Comparison of ENCODE assay signal across 14 cellular contexts in the genomic region with DNA sequence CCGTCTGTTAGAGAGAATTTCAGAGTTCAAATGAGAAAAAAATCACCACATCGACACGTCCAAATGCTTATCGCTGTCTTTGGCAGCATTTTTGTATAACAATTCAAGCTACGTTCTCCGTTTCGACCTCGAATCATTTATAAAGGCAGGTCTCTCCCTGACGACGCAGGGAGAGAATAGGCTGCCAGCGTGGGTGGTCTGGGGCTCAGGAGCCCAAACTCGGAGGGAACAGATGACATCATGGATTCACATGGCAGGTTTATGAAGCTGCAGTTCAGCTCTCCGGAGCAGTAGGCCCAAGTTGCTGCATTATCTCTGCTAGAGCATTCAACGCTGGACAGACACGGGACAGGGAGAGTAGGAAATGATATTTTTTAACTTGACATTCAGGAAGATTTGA.
DNase-seq lines count a peak whose midpoint lies in the region; ATAC-seq and TF ChIP-seq lines count a peak whose summit lies in the region.
"Had no signal": no experiment of that assay in that cellular context is flagged by ENCODE, and none has a peak within 500 bp of the region (broad histone marks: within the 10 kb centered on the region; RNA-seq: fewer than 3 reads in every experiment).

No MANE protein-coding gene starts in this region.

- H3K27ac ChIP-seq in lower lobe of right lung (peak overlapping the region; percentile 24), sigmoid colon (peak overlapping the region in 3 of 4 donors; percentile 41 to 59 (median 41))
- H3K27ac ChIP-seq in CD8-positive, alpha-beta T cell (ENCODE audit: low read depth, low read length): no peak overlapping the region

- H3K36me3 ChIP-seq in NT2/D1 (ENCODE audit: insufficient read depth, insufficient read length, low read length): no peaks in the 10 kb centered on the region
- no peaks in the 10 kb centered on the region for H3K36me3 ChIP-seq in lower lobe of right lung
- no peaks in the 10 kb centered on the region for H3K36me3 ChIP-seq in sigmoid colon
- H3K36me3 ChIP-seq in CD8-positive, alpha-beta T cell (ENCODE audit: insufficient read depth, low read length): no peaks in the 10 kb centered on the region

- no peak for DNase-seq in NT2/D1 (ENCODE audit: low read depth, low spot score)
- DNase-seq in fibroblast of the aortic adventitia (ENCODE audit: low read depth): peak; percentile 58
- no peak for DNase-seq in lower lobe of right lung
- peak; percentile 73 for DNase-seq in sigmoid colon
- no peak for DNase-seq in AG20443 (ENCODE audit: low spot score)
- DNase-seq in CD8-positive, alpha-beta T cell: no peak
- DNase-seq in stimulated activated CD4-positive, alpha-beta T cell treated with anti-CD3 and anti-CD28 coated beads, Interleukin-12 subunit alpha, Interleukin-12 subunit beta, amount 100 ng/mL, for 4 hours: no peak
- DNase-seq in hepatic stellate cell (ENCODE audit: low spot score): no peak
- DNase-seq: activated CD4-positive, alpha-beta memory T cell treated with anti-CD3 and anti-CD28 coated beads, Interleukin-2, amount 10 ng/mL, durations not matched to agents 7 days and 5 days; DMS 273 treated with DMSO at 0.1 percent for 48 hours; kidney glomerular epithelial cell; natural killer cell; NCI-H1092 treated with DMSO at 0.1 percent for 48 hours had no signal

- H3K4me1 Mint-ChIP-seq in CD8-positive, alpha-beta T cell (ENCODE audit: low read depth): no peaks in the 10 kb centered on the region
- H3K4me1 Mint-ChIP-seq: activated CD4-positive, alpha-beta memory T cell treated with anti-CD3 and anti-CD28 coated beads, Interleukin-2, amount 10 ng/mL, durations not matched to agents 7 days and 5 days; B cell; natural killer cell had no signal

- H3K9me3 Mint-ChIP-seq in CD8-positive, alpha-beta T cell: no peaks in the 10 kb centered on the region

- POLR2A ChIA-PET in CD8-positive, alpha-beta T cell (lab: Charles Lee): no interaction called here

- peaks cover 4% of the 10 kb centered on the region; the same call in 1 of the 2 replicates for H3K9me3 ChIP-seq in NT2/D1 (ENCODE audit: insufficient read depth, low read length)
- H3K9me3 ChIP-seq in lower lobe of right lung: no peaks in the 10 kb centered on the region
- no peaks in the 10 kb centered on the region for H3K9me3 ChIP-seq in sigmoid colon
- no peaks in the 10 kb centered on the region for H3K9me3 ChIP-seq in CD8-positive, alpha-beta T cell (ENCODE audit: low read length)

- TF ChIP-seq CTCF in fibroblast of the aortic adventitia (IDR thresholded peaks at IDR 0.05; ENCODE audit: insufficient read depth, low read length): no peak
- TF ChIP-seq CTCF in lower lobe of right lung (IDR thresholded peaks at IDR 0.05): no peak
- TF ChIP-seq CTCF in sigmoid colon (IDR thresholded peaks at IDR 0.05): no peak
- TF ChIP-seq CTCF in CD8-positive, alpha-beta T cell (IDR thresholded peaks at IDR 0.05): no peak

- no peak for ATAC-seq in lower lobe of right lung
- no peak for ATAC-seq in CD8-positive, alpha-beta T cell
- ATAC-seq: natural killer cell had no signal

- H3K9ac ChIP-seq in NT2/D1 (ENCODE audit: insufficient read length, low read depth): peak overlapping the region; percentile 13

- CTCF ChIA-PET in CD8-positive, alpha-beta T cell (lab: Charles Lee): no interaction called here

- TF ChIP-seq EP300 in sigmoid colon (IDR thresholded peaks at IDR 0.05): no peak

- H3K4me1 ChIP-seq in NT2/D1 (ENCODE audit: insufficient read depth, insufficient read length) (peaks cover 3% of the 10 kb centered on the region), lower lobe of right lung (no peaks in the 10 kb centered on the region), sigmoid colon (peaks cover 0 to 12% (median 9%) of the 10 kb centered on the region in 4 donors)
- H3K4me1 ChIP-seq in CD8-positive, alpha-beta T cell (ENCODE audit: insufficient read depth, low read length): no peaks in the 10 kb centered on the region

- no peaks in the 10 kb centered on the region for H3K27me3 Mint-ChIP-seq in CD8-positive, alpha-beta T cell (ENCODE audit: low read depth)
- H3K27me3 Mint-ChIP-seq: activated CD4-positive, alpha-beta memory T cell treated with anti-CD3 and anti-CD28 coated beads, Interleukin-2, amount 10 ng/mL, durations not matched to agents 7 days and 5 days; B cell had no signal

- H3K4me3 ChIP-seq in NT2/D1 (ENCODE audit: insufficient read length, low read depth) (no peak overlapping the region), fibroblast of the aortic adventitia (ENCODE audit: low read depth, low read length) (no peak overlapping the region), lower lobe of right lung (no peak overlapping the region), sigmoid colon (no peak overlapping the region)
- no peak overlapping the region for H3K4me3 ChIP-seq in CD8-positive, alpha-beta T cell (ENCODE audit: low read depth, low read length)

- H3K36me3 Mint-ChIP-seq in CD8-positive, alpha-beta T cell: no peaks in the 10 kb centered on the region
- H3K36me3 Mint-ChIP-seq: natural killer cell had no signal

- intact Hi-C loops in lower lobe of right lung (cut with DNase I) (no loop called here), sigmoid colon (cut with DNase I) (no loop called here)
- intact Hi-C loops in CD8-positive, alpha-beta T cell (cut with DNase I, micrococcal nuclease): no loop called here

- TF ChIP-seq POLR2A in sigmoid colon (IDR thresholded peaks at IDR 0.05): no peak

- H3K4me3 Mint-ChIP-seq in CD8-positive, alpha-beta T cell: no peak overlapping the region
- H3K4me3 Mint-ChIP-seq: activated CD4-positive, alpha-beta memory T cell treated with anti-CD3 and anti-CD28 coated beads, Interleukin-2, amount 10 ng/mL, durations not matched to agents 7 days and 5 days; B cell; natural killer cell had no signal

- WGBS in sigmoid colon, 2 donors: 58 to 63% methylated on average over 15 of the region's 15 CpGs

- H3K27me3 ChIP-seq in NT2/D1 (ENCODE audit: insufficient read depth, insufficient read length) (no peaks in the 10 kb centered on the region), lower lobe of right lung (ENCODE audit: low read depth) (peaks cover 6% of the 10 kb centered on the region), sigmoid colon (no peaks in the 10 kb centered on the region)
- no peaks in the 10 kb centered on the region for H3K27me3 ChIP-seq in CD8-positive, alpha-beta T cell (ENCODE audit: insufficient read depth, low read length)

- no peak overlapping the region for H3K27ac Mint-ChIP-seq in CD8-positive, alpha-beta T cell
- H3K27ac Mint-ChIP-seq: activated CD4-positive, alpha-beta memory T cell treated with anti-CD3 and anti-CD28 coated beads, Interleukin-2, amount 10 ng/mL, durations not matched to agents 7 days and 5 days; B cell; natural killer cell had no signal

Comparison
In these comparisons a context has a peak if more than half of its experiments do, and no peak if none do; other contexts are left out.
1. DNase-seq: peak in fibroblast of the aortic adventitia (single experiment) and sigmoid colon (single experiment); none in NT2/D1 (single experiment), lower lobe of right lung (single experiment), AG20443 (single experiment), CD8-positive, alpha-beta T cell (0 of 7), stimulated activated CD4-positive, alpha-beta T cell treated with anti-CD3 and anti-CD28 coated beads, Interleukin-12 subunit alpha, Interleukin-12 subunit beta, amount 100 ng/mL, for 4 hours (single experiment) and hepatic stellate cell (single experiment).